ENCODE assay signal across 13 cellular contexts in the genomic region with DNA sequence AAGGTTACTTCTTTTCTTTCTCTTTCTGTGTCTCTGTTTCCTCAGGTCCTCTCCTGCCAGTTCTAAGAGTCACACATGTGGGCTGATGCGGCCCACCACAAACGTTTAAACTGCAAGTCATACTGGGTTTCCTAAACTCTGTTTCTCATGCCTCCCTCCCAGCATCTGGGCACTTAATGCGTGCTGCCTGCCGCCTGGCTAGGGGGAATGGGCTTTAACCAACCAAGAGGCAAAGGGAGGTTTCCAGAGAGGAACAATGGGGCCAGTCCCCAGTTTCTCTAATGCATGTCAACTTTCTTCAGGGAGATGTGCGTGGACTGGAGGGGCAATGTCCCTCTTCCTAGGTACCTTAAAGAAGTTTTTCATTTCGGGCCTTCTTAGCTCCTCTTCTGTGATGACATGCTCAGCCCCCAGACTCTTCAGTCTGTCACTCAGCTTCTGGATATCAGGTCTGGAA. TPM values are rescaled to one million over a fixed set of nuclear protein-coding genes. Genes with fewer than 3 reads are reported as not detected.
DNase-seq lines count a peak whose midpoint lies in the region; ATAC-seq and TF ChIP-seq lines count a peak whose summit lies in the region.
"Had no signal": no experiment of that assay in that cellular context is flagged by ENCODE, and none has a peak within 500 bp of the region (broad histone marks: within the 10 kb centered on the region; RNA-seq: fewer than 3 reads in every experiment).

No MANE protein-coding gene starts in this region.

- no peak for TF ChIP-seq EP300 in sigmoid colon (IDR thresholded peaks at IDR 0.05)

- H3K4me1 ChIP-seq in colonic mucosa (no peaks in the 10 kb centered on the region), sigmoid colon (peaks cover 0 to 25% (median 16%) of the 10 kb centered on the region in 4 donors)

- no peak overlapping the region for H3K4me3 Mint-ChIP-seq in CD14-positive monocyte
- H3K4me3 Mint-ChIP-seq: stimulated activated naive CD8-positive, alpha-beta T cell treated with anti-CD3 and anti-CD28 coated beads, Interleukin-15, Interleukin-2, amounts not matched to agents 100 ng/mL and 50 ng/mL, for 24 hours had no signal

- DNase-seq in CD14-positive monocyte (ENCODE audit: low spot score) (no peak), colonic mucosa (no peak), sigmoid colon (no peak), dedifferentiated amniotic fluid mesenchymal stem cell (ENCODE audit: extremely low spot score) (no peak), NCI-H510A (lab: John Stamatoyannopoulos, UW) (no peak), GM10266 (ENCODE audit: extremely low spot score) (no peak)
- peak; percentile 96 for DNase-seq in Jurkat, Clone E6-1 (ENCODE audit: low read depth, low spot score)
- DNase-seq: dermis blood vessel endothelial cell; NCI-H1436 treated with DMSO at 0.1 percent for 48 hours; NCI-H524; stimulated activated CD4-positive, alpha-beta T cell treated with anti-CD3 and anti-CD28 coated beads, Interleukin-4, amount 100 ng/mL, for 24 hours had no signal

- intact Hi-C loops in CD14-positive monocyte (cut with micrococcal nuclease): loop anchor here (2.0 to 10.0 kb wide), 3 partner anchors 19 to 417 kb away; no protein-coding TSS in a partner anchor
- intact Hi-C loops in colonic mucosa (cut with DNase I): loop anchor here (2.0 to 5.0 kb wide), 3 partner anchors 79 to 319 kb away; partner anchors contain the start of gene TMEM200B
- intact Hi-C loops in sigmoid colon (cut with DNase I): loop anchor here (2.0 to 5.0 kb wide), 5 partner anchors 19 to 419 kb away; partner anchors contain the start of gene TMEM200B

- no peaks in the 10 kb centered on the region for H3K9me3 Mint-ChIP-seq in CD14-positive monocyte
- H3K9me3 Mint-ChIP-seq: stimulated activated naive CD8-positive, alpha-beta T cell treated with anti-CD3 and anti-CD28 coated beads, Interleukin-15, Interleukin-2, amounts not matched to agents 100 ng/mL and 50 ng/mL, for 24 hours had no signal

- H3K27ac ChIP-seq in colonic mucosa (peak overlapping the region; percentile 44), sigmoid colon (peak overlapping the region; percentile 79 to 87 (median 84))

- H3K36me3 ChIP-seq in colonic mucosa (no peaks in the 10 kb centered on the region), sigmoid colon (peaks cover 9 to 61% (median 11%) of the 10 kb centered on the region in 4 donors)

- peak overlapping the region in 1 of 2 donors; percentile 48 for H3K9ac ChIP-seq in colonic mucosa (ENCODE audit: low read depth in 2 of 2, low read length in 2 of 2)

- TF ChIP-seq CTCF in CD14-positive monocyte (IDR thresholded peaks at IDR 0.05) (no peak), colonic mucosa (IDR thresholded peaks at IDR 0.05) (no peak), sigmoid colon (IDR thresholded peaks at IDR 0.05) (no peak), GM10266 (IDR thresholded peaks at IDR 0.05; ENCODE audit: control insufficient read depth, insufficient read depth, low read depth, missing control alignments) (no peak)

- WGBS in sigmoid colon, 2 donors: 83 to 93% methylated on average over 6 of the region's 6 CpGs

- peaks cover 27 to 41% of the 10 kb centered on the region in 2 donors for H3K36me3 Mint-ChIP-seq in CD14-positive monocyte

- H3K27ac Mint-ChIP-seq in CD14-positive monocyte: peak overlapping the region; percentile 76 to 95 (median 84)

- no peak for TF ChIP-seq POLR2A in sigmoid colon (IDR thresholded peaks at IDR 0.05)

- no peaks in the 10 kb centered on the region for H3K9me3 ChIP-seq in colonic mucosa
- H3K9me3 ChIP-seq in sigmoid colon: no peaks in the 10 kb centered on the region

- H3K27me3 Mint-ChIP-seq in CD14-positive monocyte (ENCODE audit: low read depth in 3 of 3): no peaks in the 10 kb centered on the region
- H3K27me3 Mint-ChIP-seq: stimulated activated naive CD8-positive, alpha-beta T cell treated with anti-CD3 and anti-CD28 coated beads, Interleukin-15, Interleukin-2, amounts not matched to agents 100 ng/mL and 50 ng/mL, for 24 hours had no signal

- no peak for ATAC-seq in GM21723 (IDR thresholded peaks at IDR 0.05; ENCODE audit: unreplicated experiment)

- no peaks in the 10 kb centered on the region for H3K27me3 ChIP-seq in colonic mucosa
- H3K27me3 ChIP-seq in sigmoid colon: no peaks in the 10 kb centered on the region

- peaks cover 20% of the 10 kb centered on the region for H3K4me1 Mint-ChIP-seq in CD14-positive monocyte

- H3K4me3 ChIP-seq in Jurkat, Clone E6-1 (ENCODE audit: low read length): peak overlapping the region; percentile 15; the same call in 1 of the 2 replicates
- H3K4me3 ChIP-seq in colonic mucosa (no peak overlapping the region), sigmoid colon (no peak overlapping the region)

RNA-seq across cellular contexts. Expression of gene SRSF4, which starts 19.9 kb away (rescaled TPM):
- polyA plus RNA-seq in CD14-positive monocyte: 10 to 100 TPM; 38.4 to 55.5 TPM
- 118 TPM for polyA plus RNA-seq in Jurkat, Clone E6-1 (2012; ENCODE audit: insufficient read depth, insufficient read length)
- 10 to 100 TPM; 86.3 to 90.3 TPM for total RNA-seq in colonic mucosa
- total RNA-seq in sigmoid colon: 100 to 1,000 TPM in 2 of 4 donors, 10 to 100 TPM in 2; 80.3 to 110 (median 96.6) TPM
- 10 to 100 TPM; 41.4 to 72.2 (median 54.6) TPM for polyA plus RNA-seq in sigmoid colon

RNA-seq across cellular contexts. Expression of gene MECR, which starts 29.1 kb away (rescaled TPM):
- 1 to 10 TPM; 6.3 to 7.5 TPM for polyA plus RNA-seq in CD14-positive monocyte
- 47.2 TPM for polyA plus RNA-seq in Jurkat, Clone E6-1 (2012; ENCODE audit: insufficient read depth, insufficient read length)
- total RNA-seq in colonic mucosa: 10 to 100 TPM; 12.9 to 21.8 TPM
- total RNA-seq in sigmoid colon: 10 to 100 TPM in 3 of 4 donors, 1 to 10 TPM in 1; 9.2 to 26.6 (median 18.5) TPM
- polyA plus RNA-seq in sigmoid colon: 10 to 100 TPM; 10.4 to 17.7 (median 12.6) TPM

RNA-seq across cellular contexts. Expression of gene PTPRU, which starts 34.7 kb away (rescaled TPM):
- under 1 TPM in 1 of 2 donors, not detected in 1; 0.42 TPM for polyA plus RNA-seq in CD14-positive monocyte
- polyA plus RNA-seq in Jurkat, Clone E6-1 (2012; ENCODE audit: insufficient read depth, insufficient read length): 33.3 TPM
- 1 to 10 TPM; 2.3 to 4.8 TPM for total RNA-seq in colonic mucosa
- 10 to 100 TPM in 3 of 4 donors, 1 to 10 TPM in 1; 8.2 to 35.7 (median 25.1) TPM for total RNA-seq in sigmoid colon
- 1 to 10 TPM in 2 of 3 donors, under 1 TPM in 1; 0.92 to 7.9 (median 1.8) TPM for polyA plus RNA-seq in sigmoid colon
